In the genomic region with DNA sequence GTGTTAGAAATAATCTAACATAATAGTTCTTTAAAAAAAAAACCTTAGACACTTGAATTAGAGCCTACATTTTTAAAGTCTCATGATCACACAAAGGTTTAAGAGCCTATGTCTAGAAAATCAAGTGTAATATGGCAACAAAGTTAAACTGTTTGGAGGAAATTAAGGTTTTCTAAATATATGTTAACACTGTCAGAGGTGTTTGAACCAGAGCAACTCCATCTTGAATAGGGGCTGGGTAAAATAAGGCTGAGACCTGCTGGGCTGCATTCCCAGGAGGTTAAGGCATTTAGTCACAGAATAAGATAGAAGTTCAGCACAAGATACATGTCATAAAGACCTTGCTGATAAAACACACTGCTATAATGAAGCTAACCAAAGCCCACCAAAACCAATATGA, we compare ENCODE assay signal across 21 cellular contexts.
"Had no signal": no experiment of that assay in that cellular context is flagged by ENCODE, and none has a peak within 500 bp of the region (broad histone marks: within the 10 kb centered on the region; RNA-seq: fewer than 3 reads in every experiment).

No MANE protein-coding gene starts in this region.

- H3K9me3 ChIP-seq: breast epithelium, Peyer's patch had no signal

- H3K9me3 Mint-ChIP-seq: activated CD8-positive, alpha-beta T cell treated with anti-CD3 and anti-CD28 coated beads for 36 hours; activated naive CD4-positive, alpha-beta T cell treated with anti-CD3 and anti-CD28 coated beads, Interleukin-2, amount 50 U/mL, for 24 hours; T-helper 1 cell treated with Interleukin-12 subunit alpha and Interleukin-12 subunit beta and Interleukin-4 antibody, amounts not matched to agents 30 μg/mL and 1 μg/mL, for 36 hours had no signal

- H3K27me3 Mint-ChIP-seq: activated CD8-positive, alpha-beta T cell treated with anti-CD3 and anti-CD28 coated beads for 36 hours; activated naive CD4-positive, alpha-beta T cell treated with anti-CD3 and anti-CD28 coated beads, Interleukin-2, amount 50 U/mL, for 24 hours had no signal

- H3K36me3 ChIP-seq: breast epithelium, Peyer's patch had no signal

- H3K27ac Mint-ChIP-seq: activated CD8-positive, alpha-beta T cell treated with anti-CD3 and anti-CD28 coated beads for 36 hours; activated naive CD4-positive, alpha-beta T cell treated with anti-CD3 and anti-CD28 coated beads, Interleukin-2, amount 50 U/mL, for 24 hours; T-helper 1 cell treated with Interleukin-12 subunit alpha and Interleukin-12 subunit beta and Interleukin-4 antibody, amounts not matched to agents 30 μg/mL and 1 μg/mL, for 36 hours had no signal

- H3K27me3 ChIP-seq: breast epithelium, Peyer's patch had no signal

- H3K4me1 ChIP-seq: breast epithelium, Peyer's patch had no signal

- H3K4me3 Mint-ChIP-seq: activated CD8-positive, alpha-beta T cell treated with anti-CD3 and anti-CD28 coated beads for 36 hours; activated naive CD4-positive, alpha-beta T cell treated with anti-CD3 and anti-CD28 coated beads, Interleukin-2, amount 50 U/mL, for 24 hours; T-helper 1 cell treated with Interleukin-12 subunit alpha and Interleukin-12 subunit beta and Interleukin-4 antibody, amounts not matched to agents 30 μg/mL and 1 μg/mL, for 36 hours had no signal

- DNase-seq: activated CD4-positive, alpha-beta T cell treated with anti-CD3 and anti-CD28 coated beads for 4 hours; activated CD8-positive, alpha-beta memory T cell treated with anti-CD3 and anti-CD28 coated beads, Interleukin-2, amount 50 U/mL, for 48 hours; activated CD8-positive, alpha-beta T cell treated with anti-CD3 and anti-CD28 coated beads for 36 hours; activated effector memory CD4-positive, alpha-beta T cell treated with Interleukin-2 at 50 U/mL for 16 hours; activated naive CD4-positive, alpha-beta T cell; activated T-cell treated with anti-CD3 and anti-CD28 coated beads, Interleukin-2, amount 50 U/mL, for 1 hour; aorta; central memory CD4-positive, alpha-beta T cell; Karpas-422; NCI-H1105 treated with DMSO at 0.1 percent for 48 hours; NCI-H1436 treated with DMSO at 0.1 percent for 48 hours; NCI-H187; NCI-H2081; NCI-H510A treated with DMSO at 0.1 percent for 48 hours; NCI-H69; NK-92 treated with Interleukin-12 subunit alpha and Interleukin-12 subunit beta, amount 100 ng/mL, for 24 hours; Peyer's patch; SHP77 treated with DMSO at 0.1 percent for 48 hours had no signal

- H3K27ac ChIP-seq: breast epithelium, Peyer's patch had no signal

- H3K4me3 ChIP-seq: breast epithelium, Peyer's patch had no signal

- ATAC-seq: activated CD8-positive, alpha-beta T cell treated with anti-CD3 and anti-CD28 coated beads for 36 hours had no signal
